Comparison of ENCODE assay signal across 27 cellular contexts in genomic region chr20:42447270-42447669, GRCh38.
DNase-seq lines count a peak whose midpoint lies in the region; ATAC-seq, FAIRE-seq and TF ChIP-seq lines count a peak whose summit lies in the region.
"Had no signal": no experiment of that assay in that cellular context is flagged by ENCODE, and none has a peak within 500 bp of the region (broad histone marks: within the 10 kb centered on the region; RNA-seq: fewer than 3 reads in every experiment).

No MANE protein-coding gene starts in this region.

- no peak overlapping the region for H3K4me3 ChIP-seq in HepG2 (replicated peaks in 1 of 3; ENCODE audit: insufficient read depth in 1 of 3, low read depth in 2 of 3, low read length in 3 of 3)
- no peak overlapping the region for H3K4me3 ChIP-seq in right lobe of liver
- H3K4me3 ChIP-seq in subcutaneous abdominal adipose tissue (ENCODE audit: low read depth in 1 of 5, low read length in 5 of 5): no peak overlapping the region
- H3K4me3 ChIP-seq in coronary artery: no peak overlapping the region
- H3K4me3 ChIP-seq: BLaER1, GM12878 had no signal

- H3K27me3 Mint-ChIP-seq in nephron progenitor cell (ENCODE audit: low read depth, poor library complexity): peaks cover 10% of the 10 kb centered on the region
- H3K27me3 Mint-ChIP-seq: CD4-positive, alpha-beta memory T cell; CD4-positive, CD25-positive, alpha-beta regulatory T cell; CD8-positive, alpha-beta memory T cell had no signal

- no peak overlapping the region for H3K9ac ChIP-seq in HepG2 (ENCODE audit: insufficient read depth, low read depth, low read length)
- H3K9ac ChIP-seq in subcutaneous abdominal adipose tissue (ENCODE audit: low read length in 5 of 5): no peak overlapping the region
- H3K9ac ChIP-seq: BLaER1 had no signal

- intact Hi-C loops in HepG2 (cut with micrococcal nuclease; ENCODE audit: unreplicated experiment): no loop called here
- intact Hi-C loops in right lobe of liver (cut with DNase I): no loop called here

- no peak for DNase-seq in HepG2 (ENCODE audit: low spot score)
- no peak for DNase-seq in right lobe of liver
- no peak for DNase-seq in nephron progenitor cell
- DNase-seq in coronary artery (ENCODE audit: low spot score): no peak
- DNase-seq: 8988T; ACHN; BE2C; C1 segment of cervical spinal cord; CD4-positive, alpha-beta memory T cell; CD4-positive, CD25-positive, alpha-beta regulatory T cell; CD8-positive, alpha-beta memory T cell; COR-L47; DMS 273 treated with DMSO at 0.1 percent for 48 hours; DMS153; DMS53; DMS79; DND-41; EL; GDM1 had no signal

- TF ChIP-seq POLR2A in HepG2 (IDR thresholded peaks at IDR 0.05; ENCODE audit: insufficient read depth in 1 of 2, low read depth in 2 of 2, low read length in 2 of 2): no peak
- TF ChIP-seq POLR2A in right lobe of liver (IDR thresholded peaks at IDR 0.05): no peak

- CTCF ChIA-PET in HepG2 (lab: Yijun Ruan, JAX; ENCODE audit: low intra/inter-chr PET ratio, low total read pairs): no interaction called here

- POLR2A ChIA-PET in HepG2 (lab: Yijun Ruan, JAX): no interaction called here

- peaks cover 10% of the 10 kb centered on the region for H3K4me1 Mint-ChIP-seq in nephron progenitor cell
- H3K4me1 Mint-ChIP-seq: CD14-positive monocyte; CD4-positive, alpha-beta memory T cell; CD4-positive, CD25-positive, alpha-beta regulatory T cell; CD8-positive, alpha-beta memory T cell had no signal

- ATAC-seq in HepG2: no peak
- no peak for ATAC-seq in right lobe of liver
- ATAC-seq in GM19397 (IDR thresholded peaks at IDR 0.05; ENCODE audit: unreplicated experiment): no peak
- ATAC-seq: GM12878 had no signal

- no peaks in the 10 kb centered on the region for H4K20me1 ChIP-seq in HepG2 (ENCODE audit: insufficient read depth, low read length)
- H4K20me1 ChIP-seq: BLaER1 had no signal

- no peaks in the 10 kb centered on the region for H3K9me3 Mint-ChIP-seq in nephron progenitor cell

- H3K27ac ChIP-seq in HepG2 (ENCODE audit: extremely low read length, insufficient read depth, low read length) (no peak overlapping the region), right lobe of liver (no peak overlapping the region), subcutaneous abdominal adipose tissue (ENCODE audit: low read depth, low read length) (peak overlapping the region; percentile 42), coronary artery (no peak overlapping the region)
- H3K27ac ChIP-seq: BLaER1 had no signal

- H3K27me3 ChIP-seq in HepG2 (ENCODE audit: control insufficient read depth in 1 of 2, insufficient read depth in 2 of 2, low read length in 2 of 2): no peaks in the 10 kb centered on the region
- H3K27me3 ChIP-seq in right lobe of liver: no peaks in the 10 kb centered on the region
- H3K27me3 ChIP-seq in subcutaneous abdominal adipose tissue (ENCODE audit: control insufficient read depth in 5 of 5, insufficient read depth in 4 of 5, low read length in 5 of 5): no peaks in the 10 kb centered on the region
- H3K27me3 ChIP-seq: BE2C, BLaER1 had no signal

- H2AFZ ChIP-seq in HepG2 (ENCODE audit: low read length): no peak overlapping the region

- FAIRE-seq in HepG2 (lab: Jason Lieb, UNC): peak; percentile 39
- FAIRE-seq: A204.1, GM12878, GM12892, GM18507 had no signal

- TF ChIP-seq RAD21 in HepG2 (CRISPR knock-in tag; IDR thresholded peaks at IDR 0.05): no peak

- TF ChIP-seq CTCF in HepG2 (CRISPR knock-in tag; IDR thresholded peaks at IDR 0.05) (no peak), right lobe of liver (IDR thresholded peaks at IDR 0.05) (no peak), nephron progenitor cell (IDR thresholded peaks at IDR 0.05) (no peak), coronary artery (IDR thresholded peaks at IDR 0.05) (no peak)

- in situ Hi-C loops in HepG2 (cut with HindIII; ENCODE audit: extremely low pct_ligation_motif_present, low pct_unique_long_range_greater_than_20kb): no loop called here

- peak overlapping the region; percentile 64 for H3K27ac Mint-ChIP-seq in nephron progenitor cell
- H3K27ac Mint-ChIP-seq: CD14-positive monocyte; CD4-positive, alpha-beta memory T cell; CD4-positive, CD25-positive, alpha-beta regulatory T cell; CD8-positive, alpha-beta memory T cell had no signal

- no peaks in the 10 kb centered on the region for H3K36me3 ChIP-seq in HepG2 (replicated peaks in 1 of 2; ENCODE audit: control insufficient read depth in 1 of 2, insufficient read depth in 2 of 2, low read length in 2 of 2)
- H3K36me3 ChIP-seq in right lobe of liver: no peaks in the 10 kb centered on the region
- H3K36me3 ChIP-seq in subcutaneous abdominal adipose tissue (ENCODE audit: control insufficient read depth in 5 of 5, insufficient read depth in 5 of 5, low read length in 5 of 5): no peaks in the 10 kb centered on the region
- H3K36me3 ChIP-seq: BE2C, BLaER1 had no signal

- no peaks in the 10 kb centered on the region for H3K4me1 ChIP-seq in HepG2 (ENCODE audit: insufficient read depth, low read length)
- H3K4me1 ChIP-seq in right lobe of liver: no peaks in the 10 kb centered on the region
- peaks cover 0 to 47% (median 16%) of the 10 kb centered on the region in 5 donors for H3K4me1 ChIP-seq in subcutaneous abdominal adipose tissue (ENCODE audit: control insufficient read depth in 5 of 5, insufficient read depth in 5 of 5, low read length in 5 of 5)
- H3K4me1 ChIP-seq: BE2C had no signal

- no peak overlapping the region for H3K4me2 ChIP-seq in HepG2 (ENCODE audit: low read depth, low read length)
- H3K4me2 ChIP-seq: BLaER1 had no signal

- no TSS peak for BruUV-seq in HepG2 (replicated peaks; lab: Mats Ljungman, UMichigan)

- H3K9me3 ChIP-seq in HepG2 (ENCODE audit: low read length) (peaks cover 42% of the 10 kb centered on the region), right lobe of liver (no peaks in the 10 kb centered on the region), subcutaneous abdominal adipose tissue (ENCODE audit: control insufficient read depth in 5 of 5, low read length in 5 of 5) (no peaks in the 10 kb centered on the region)
- H3K9me3 ChIP-seq: BE2C, BLaER1 had no signal

- WGBS in HepG2 (ENCODE audit: low lambda C conversion rate): 2% methylated on average over 2 of the region's 2 CpGs
- 57% methylated on average over 2 of the region's 2 CpGs for WGBS in right lobe of liver (ENCODE audit: insufficient coverage, low coverage, low lambda C conversion rate, missing lambda C conversion rate)

- no peaks in the 10 kb centered on the region for H3K79me2 ChIP-seq in HepG2 (ENCODE audit: insufficient read depth, low read length)

- TF ChIP-seq EP300 in HepG2 (IDR thresholded peaks at IDR 0.05; ENCODE audit: low read depth in 2 of 2, low read length in 2 of 2) (no peak), HepG2 (CRISPR knock-in tag; IDR thresholded peaks at IDR 0.05; ENCODE audit: borderline replicate concordance) (no peak)

- no peaks in the 10 kb centered on the region for H3K36me3 Mint-ChIP-seq in nephron progenitor cell (ENCODE audit: low read depth)
- H3K36me3 Mint-ChIP-seq: CD14-positive monocyte; CD4-positive, alpha-beta memory T cell; CD4-positive, CD25-positive, alpha-beta regulatory T cell; CD8-positive, alpha-beta memory T cell had no signal

- no peak overlapping the region for H3K4me3 Mint-ChIP-seq in nephron progenitor cell
- H3K4me3 Mint-ChIP-seq: CD14-positive monocyte; CD4-positive, alpha-beta memory T cell; CD4-positive, CD25-positive, alpha-beta regulatory T cell; CD8-positive, alpha-beta memory T cell had no signal

TF ChIP-seq in HepG2, 621 proteins besides CTCF, POLR2A, EP300 and RAD21:
- no peak for TF ChIP-seq RBFOX2 (IDR thresholded peaks at IDR 0.05; ENCODE audit: low read depth, low read length)
- TF ChIP-seq MEF2D (CRISPR knock-in tag; IDR thresholded peaks at IDR 0.05): no peak
- TF ChIP-seq GABPB1 (CRISPR knock-in tag; IDR thresholded peaks at IDR 0.05): no peak
- TF ChIP-seq ZNF224 (CRISPR knock-in tag; IDR thresholded peaks at IDR 0.05): no peak
- no peak for TF ChIP-seq ZFP82 (CRISPR knock-in tag; IDR thresholded peaks at IDR 0.05; ENCODE audit: borderline replicate concordance)
- no peak for TF ChIP-seq HIVEP1 (CRISPR knock-in tag; IDR thresholded peaks at IDR 0.05)
TF ChIP-seq in HepG2: peak in this region for 0.
